Comparison of ENCODE assay signal across 10 cellular contexts in the genomic region with DNA sequence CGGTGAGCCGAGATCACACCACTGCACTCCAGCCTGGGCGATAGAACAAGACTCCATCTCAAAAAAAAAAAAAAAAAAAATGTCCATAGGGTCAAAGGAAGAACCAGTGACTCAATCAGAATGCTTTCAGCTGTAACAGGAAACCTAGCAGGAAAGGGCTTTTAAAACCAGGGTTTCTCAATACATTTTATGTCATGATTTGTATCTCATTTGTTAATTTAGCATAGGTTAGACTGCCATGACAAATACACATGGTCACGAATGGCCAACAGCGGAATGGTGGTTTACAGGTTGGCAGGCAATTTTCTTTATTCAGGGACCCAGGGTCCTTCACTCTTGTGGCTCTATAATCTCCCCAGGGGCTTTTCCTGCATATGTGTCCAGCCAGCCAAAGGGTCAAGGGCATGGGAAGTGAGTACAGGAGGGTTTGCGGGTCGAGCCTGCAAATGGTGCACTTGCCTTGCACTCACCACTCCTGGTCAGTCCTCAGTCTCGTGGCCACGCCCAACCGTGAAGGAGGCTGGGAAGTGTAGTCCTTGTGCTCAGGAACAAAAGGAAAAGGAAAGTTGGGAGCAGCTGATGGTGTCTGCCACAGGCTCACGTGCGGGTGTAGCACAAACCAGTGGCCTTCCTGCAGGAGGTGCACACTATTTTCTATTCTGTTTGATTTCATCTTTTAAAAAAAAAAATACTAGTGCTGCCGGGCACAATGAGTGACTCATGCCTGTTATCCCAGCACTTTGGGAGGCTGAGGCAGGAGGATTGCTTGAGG. TPM values are rescaled to one million over a fixed set of nuclear protein-coding genes. Genes with fewer than 3 reads are reported as not detected.
DNase-seq lines count a peak whose midpoint lies in the region; ATAC-seq, FAIRE-seq and TF ChIP-seq lines count a peak whose summit lies in the region.
"Had no signal": no experiment of that assay in that cellular context is flagged by ENCODE, and none has a peak within 500 bp of the region (broad histone marks: within the 10 kb centered on the region; RNA-seq: fewer than 3 reads in every experiment).

No MANE protein-coding gene starts in this region.

- no peaks in the 10 kb centered on the region for H4K20me1 ChIP-seq in SK-N-SH (ENCODE audit: insufficient read depth)
- no peaks in the 10 kb centered on the region for H4K20me1 ChIP-seq in MM.1S (ENCODE audit: insufficient read depth, low read length)

- H3K9ac ChIP-seq in SK-N-SH (no peak overlapping the region), MM.1S (ENCODE audit: low read length) (no peak overlapping the region)

- POLR2A ChIA-PET in SK-N-SH (lab: Yijun Ruan, JAX): no interaction called here

- TF ChIP-seq POLR2A in GM12892 (IDR thresholded peaks at IDR 0.05; ENCODE audit: low read depth, low read length): no peak

- no peak for TF ChIP-seq RAD21 in SK-N-SH (IDR thresholded peaks at IDR 0.05; ENCODE audit: low read length)

- H3K4me1 ChIP-seq in SK-N-SH (ENCODE audit: control insufficient read depth in 1 of 2, insufficient read depth in 2 of 2, low read depth in 1 of 2, low read length in 1 of 2): no peaks in the 10 kb centered on the region
- H3K4me1 ChIP-seq in MM.1S (ENCODE audit: low read length): no peaks in the 10 kb centered on the region
- H3K4me1 ChIP-seq: prostate gland had no signal

- H3K4me3 ChIP-seq in SK-N-SH (ENCODE audit: low read depth in 2 of 2, low read length in 1 of 2) (no peak overlapping the region), MM.1S (ENCODE audit: low read length) (no peak overlapping the region)
- H3K4me3 ChIP-seq: prostate gland had no signal

- peak; percentile 51 for DNase-seq in GF-D8 (lab: John Stamatoyannopoulos, UW)
- DNase-seq in SK-N-SH: peak; percentile 29
- DNase-seq in left lobe of liver (ENCODE audit: low spot score): no peak
- no peak for DNase-seq in GM12892 (ENCODE audit: insufficient read length)
- DNase-seq in MM.1S: no peak
- DNase-seq in retina: no peak
- DNase-seq: NCI-H510A treated with DMSO at 0.1 percent for 48 hours had no signal

- H3K79me2 ChIP-seq in SK-N-SH (ENCODE audit: insufficient read depth) (peaks cover 3% of the 10 kb centered on the region; the same call in 1 of the 2 replicates), MM.1S (ENCODE audit: low read length) (no peaks in the 10 kb centered on the region)

- no peak for TF ChIP-seq CTCF in SK-N-SH (IDR thresholded peaks at IDR 0.05)
- TF ChIP-seq CTCF in MM.1S (IDR thresholded peaks at IDR 0.05; ENCODE audit: low read length): no peak

- H2AFZ ChIP-seq in SK-N-SH (ENCODE audit: low read depth) (no peak overlapping the region), MM.1S (ENCODE audit: low read length) (no peak overlapping the region)

- H3K36me3 ChIP-seq in SK-N-SH (replicated peaks in 1 of 2; ENCODE audit: control insufficient read depth in 1 of 2, insufficient read depth in 2 of 2, low read length in 1 of 2): peaks cover 21 to 26% of the 10 kb centered on the region in 2 experiments
- no peaks in the 10 kb centered on the region for H3K36me3 ChIP-seq in MM.1S (replicated peaks; ENCODE audit: insufficient read depth, low read length)

- ATAC-seq in left lobe of liver: peak; percentile 47

- H3K27me3 ChIP-seq in SK-N-SH (ENCODE audit: insufficient read depth): no peaks in the 10 kb centered on the region
- no peaks in the 10 kb centered on the region for H3K27me3 ChIP-seq in MM.1S (replicated peaks; ENCODE audit: insufficient read depth, low read length)

- no peak for TF ChIP-seq EP300 in SK-N-SH (IDR thresholded peaks at IDR 0.05; ENCODE audit: borderline replicate concordance in 1 of 2, low read depth in 1 of 2, low read length in 1 of 2)

- H3K9me2 ChIP-seq in SK-N-SH (no peaks in the 10 kb centered on the region), MM.1S (replicated peaks; ENCODE audit: insufficient read depth, low read length) (no peaks in the 10 kb centered on the region)

- CTCF ChIA-PET in SK-N-SH (lab: Yijun Ruan, JAX): interaction anchor here (1.6 to 4.6 kb wide), 3 partner anchors 15 to 59 kb away, joined by 4 to 17 read pairs (median 12); a partner anchor contains a TSS

- no peaks in the 10 kb centered on the region for H3K9me3 ChIP-seq in SK-N-SH
- H3K9me3 ChIP-seq in MM.1S (replicated peaks; ENCODE audit: insufficient read depth, low read length): no peaks in the 10 kb centered on the region
- H3K9me3 ChIP-seq: prostate gland had no signal

- H3K27ac ChIP-seq in SK-N-SH (ENCODE audit: low read depth in 2 of 2, low read length in 1 of 2): no peak overlapping the region
- no peak overlapping the region for H3K27ac ChIP-seq in MM.1S (ENCODE audit: low read length)
- H3K27ac ChIP-seq: prostate gland had no signal

- no peak for FAIRE-seq in GM12892 (lab: Jason Lieb, UNC)
- FAIRE-seq: D721Med, islet of Langerhans had no signal

- H3K4me2 ChIP-seq in SK-N-SH (no peak overlapping the region), MM.1S (ENCODE audit: low read depth, low read length) (no peak overlapping the region)

- 88% methylated on average over 13 of the region's 13 CpGs for WGBS in SK-N-SH (ENCODE audit: low lambda C conversion rate)

- H3F3A ChIP-seq in SK-N-SH (replicated peaks; ENCODE audit: insufficient read depth) (peaks cover 5% of the 10 kb centered on the region), MM.1S (ENCODE audit: insufficient read depth, low read length) (no peaks in the 10 kb centered on the region)

TF ChIP-seq in SK-N-SH, 30 proteins besides CTCF, POLR2A, EP300 and RAD21 (continues in another document):
- TF ChIP-seq FOXM1 (IDR thresholded peaks at IDR 0.05; ENCODE audit: low read depth) (no peak), MXI1 (IDR thresholded peaks at IDR 0.05; ENCODE audit: low read depth, low read length) (no peak), FOSL2 (IDR thresholded peaks at IDR 0.05; ENCODE audit: borderline replicate concordance, low read depth) (no peak), GATA2 (CRISPR knock-in tag; IDR thresholded peaks at IDR 0.05) (no peak), FOXJ3 (CRISPR knock-in tag; IDR thresholded peaks at IDR 0.05) (no peak), TEAD4 (IDR thresholded peaks at IDR 0.05; ENCODE audit: borderline replicate concordance, insufficient read depth) (no peak), GABPA (IDR thresholded peaks at IDR 0.05; ENCODE audit: low read depth) (no peak), POLR2AphosphoS5 (IDR thresholded peaks at IDR 0.05; ENCODE audit: low read depth, low read length) (no peak), EZH2phosphoT487 (IDR thresholded peaks at IDR 0.05; ENCODE audit: borderline replicate concordance, low read depth) (no peak), YY1 (IDR thresholded peaks at IDR 0.05; ENCODE audit: low read depth) (no peak), NFIC (IDR thresholded peaks at IDR 0.05; ENCODE audit: borderline replicate concordance) (no peak)
- TF ChIP-seq, protein P1, sequence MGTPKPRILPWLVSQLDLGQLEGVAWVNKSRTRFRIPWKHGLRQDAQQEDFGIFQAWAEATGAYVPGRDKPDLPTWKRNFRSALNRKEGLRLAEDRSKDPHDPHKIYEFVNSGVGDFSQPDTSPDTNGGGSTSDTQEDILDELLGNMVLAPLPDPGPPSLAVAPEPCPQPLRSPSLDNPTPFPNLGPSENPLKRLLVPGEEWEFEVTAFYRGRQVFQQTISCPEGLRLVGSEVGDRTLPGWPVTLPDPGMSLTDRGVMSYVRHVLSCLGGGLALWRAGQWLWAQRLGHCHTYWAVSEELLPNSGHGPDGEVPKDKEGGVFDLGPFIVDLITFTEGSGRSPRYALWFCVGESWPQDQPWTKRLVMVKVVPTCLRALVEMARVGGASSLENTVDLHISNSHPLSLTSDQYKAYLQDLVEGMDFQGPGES (IDR thresholded peaks at IDR 0.05; ENCODE audit: low read depth, low read length): no peak
- TF ChIP-seq, protein P2, sequence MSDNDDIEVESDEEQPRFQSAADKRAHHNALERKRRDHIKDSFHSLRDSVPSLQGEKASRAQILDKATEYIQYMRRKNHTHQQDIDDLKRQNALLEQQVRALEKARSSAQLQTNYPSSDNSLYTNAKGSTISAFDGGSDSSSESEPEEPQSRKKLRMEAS (IDR thresholded peaks at IDR 0.05; ENCODE audit: low read depth): no peak
- TF ChIP-seq, protein P3, sequence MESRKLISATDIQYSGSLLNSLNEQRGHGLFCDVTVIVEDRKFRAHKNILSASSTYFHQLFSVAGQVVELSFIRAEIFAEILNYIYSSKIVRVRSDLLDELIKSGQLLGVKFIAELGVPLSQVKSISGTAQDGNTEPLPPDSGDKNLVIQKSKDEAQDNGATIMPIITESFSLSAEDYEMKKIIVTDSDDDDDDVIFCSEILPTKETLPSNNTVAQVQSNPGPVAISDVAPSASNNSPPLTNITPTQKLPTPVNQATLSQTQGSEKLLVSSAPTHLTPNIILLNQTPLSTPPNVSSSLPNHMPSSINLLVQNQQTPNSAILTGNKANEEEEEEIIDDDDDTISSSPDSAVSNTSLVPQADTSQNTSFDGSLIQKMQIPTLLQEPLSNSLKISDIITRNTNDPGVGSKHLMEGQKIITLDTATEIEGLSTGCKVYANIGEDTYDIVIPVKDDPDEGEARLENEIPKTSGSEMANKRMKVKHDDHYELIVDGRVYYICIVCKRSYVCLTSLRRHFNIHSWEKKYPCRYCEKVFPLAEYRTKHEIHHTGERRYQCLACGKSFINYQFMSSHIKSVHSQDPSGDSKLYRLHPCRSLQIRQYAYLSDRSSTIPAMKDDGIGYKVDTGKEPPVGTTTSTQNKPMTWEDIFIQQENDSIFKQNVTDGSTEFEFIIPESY (IDR thresholded peaks at IDR 0.05; ENCODE audit: borderline replicate concordance, low read depth): no peak

RNA-seq across cellular contexts. Expression of a gene that starts 14.8 kb away (rescaled TPM):
- polyA plus RNA-seq in SK-N-SH (2012; rRNA removed): 14.8 and 16.4 TPM in 2 replicates
- 5.0 and 8.5 TPM in 2 replicates for polyA plus RNA-seq in SK-N-SH (2012; cell fraction: cytosol; rRNA removed)
- polyA plus RNA-seq in SK-N-SH (2012; cell fraction: nucleus; rRNA removed): 72.7 and 84.6 TPM in 2 replicates
- 5.9 TPM for total RNA-seq in left lobe of liver
- 5.3 TPM for polyA plus RNA-seq in GM12892 (2012; ENCODE audit: missing spikeins)

RNA-seq across cellular contexts. Expression of a gene that starts 32.0 kb away (rescaled TPM):
- 0.02 TPM in 1 of 2 replicates, not detected in the other for polyA plus RNA-seq in SK-N-SH (2012; rRNA removed)
- 0.01 TPM in 1 of 2 replicates, not detected in the other for polyA plus RNA-seq in SK-N-SH (2012; cell fraction: cytosol; rRNA removed)
- polyA plus RNA-seq in SK-N-SH (2012; cell fraction: nucleus; rRNA removed): 0.05 TPM in 1 of 2 replicates, not detected in the other
- 2.2 TPM for total RNA-seq in left lobe of liver
- not detected for polyA plus RNA-seq in GM12892 (2012; ENCODE audit: missing spikeins)

RNA-seq across cellular contexts. Expression of a gene that starts 54.3 kb away (rescaled TPM):
- 1.2 and 1.3 TPM in 2 replicates for polyA plus RNA-seq in SK-N-SH (2012; rRNA removed)
- 0.51 and 0.54 TPM in 2 replicates for polyA plus RNA-seq in SK-N-SH (2012; cell fraction: cytosol; rRNA removed)
- 10.5 and 11.2 TPM in 2 replicates for polyA plus RNA-seq in SK-N-SH (2012; cell fraction: nucleus; rRNA removed)
- 6.2 TPM for total RNA-seq in left lobe of liver
- 0.32 TPM for polyA plus RNA-seq in GM12892 (2012; ENCODE audit: missing spikeins)

RNA-seq across cellular contexts. Expression of a gene that starts 55.4 kb away (rescaled TPM):
- 61.0 and 69.8 TPM in 2 replicates for polyA plus RNA-seq in SK-N-SH (2012; rRNA removed)
- 34.6 and 50.3 TPM in 2 replicates for polyA plus RNA-seq in SK-N-SH (2012; cell fraction: cytosol; rRNA removed)
- 160 and 191 TPM in 2 replicates for polyA plus RNA-seq in SK-N-SH (2012; cell fraction: nucleus; rRNA removed)
- total RNA-seq in left lobe of liver: 1.0 TPM
- not detected for polyA plus RNA-seq in GM12892 (2012; ENCODE audit: missing spikeins)

Comparison
In these comparisons a context has a peak if more than half of its experiments do, and no peak if none do; other contexts are left out.
1. DNase-seq: peak in GF-D8 (single experiment) and SK-N-SH (single experiment); none in left lobe of liver (single experiment), GM12892 (single experiment), MM.1S (single experiment) and retina (single experiment).